ENCODE assay signal across 24 cellular contexts in genomic region chr18:64103979-64104378, GRCh38. TPM values are rescaled to one million over a fixed set of nuclear protein-coding genes. Genes with fewer than 3 reads are reported as not detected.
DNase-seq lines count a peak whose midpoint lies in the region; ATAC-seq, FAIRE-seq and TF ChIP-seq lines count a peak whose summit lies in the region.
"Had no signal": no experiment of that assay in that cellular context is flagged by ENCODE, and none has a peak within 500 bp of the region (broad histone marks: within the 10 kb centered on the region; RNA-seq: fewer than 3 reads in every experiment).

No MANE protein-coding gene starts in this region.

- no peaks in the 10 kb centered on the region for H3K36me3 ChIP-seq in GM12878 (ENCODE audit: control insufficient read depth in 2 of 2, insufficient read depth in 2 of 2, low read length in 1 of 2)
- no peaks in the 10 kb centered on the region for H3K36me3 ChIP-seq in trophoblast cell (ENCODE audit: control insufficient read depth in 1 of 2, insufficient read depth in 2 of 2, low read length in 2 of 2)
- no peaks in the 10 kb centered on the region for H3K36me3 ChIP-seq in WERI-Rb-1
- H3K36me3 ChIP-seq: stomach had no signal

- H3K23ac ChIP-seq in trophoblast cell (ENCODE audit: low read length) = no peak overlapping the region

- DNase-seq in NCI-H82 (lab: John Stamatoyannopoulos, UW) (peak; percentile 31), NCI-H82 treated with DMSO at 0.1 percent for 48 hours (lab: John Stamatoyannopoulos, UW; ENCODE audit: unreplicated experiment) (no peak), NAMALWA (ENCODE audit: low spot score) (peak; percentile 46), GM12878 (ENCODE audit: low read depth, low spot score) (no peak), trophoblast cell (peak; percentile 13 to 42), NCI-H2196 (lab: John Stamatoyannopoulos, UW; ENCODE audit: unreplicated experiment) (no peak), WERI-Rb-1 (no peak)
- no peak for DNase-seq in stimulated activated CD4-positive, alpha-beta T cell treated with anti-CD3 and anti-CD28 coated beads, Interleukin-15, amount 100 ng/mL, for 24 hours
- DNase-seq: activated CD4-positive, alpha-beta T cell treated with anti-CD3 and anti-CD28 coated beads for 4 hours; activated naive CD4-positive, alpha-beta T cell; aorta; CD4-positive, alpha-beta memory T cell; DMS79 treated with DMSO at 0.1 percent for 48 hours; effector memory CD8-positive, alpha-beta T cell; hypothalamus; left cardiac atrium; NCI-H1092; right cardiac atrium; Right ventricle myocardium superior; stomach had no signal

- BruUV-seq in GM12878 (replicated peaks; lab: Mats Ljungman, UMichigan) = no TSS peak

- no peak overlapping the region for H4K8ac ChIP-seq in trophoblast cell (ENCODE audit: low read depth, low read length)

- H3K4me2 ChIP-seq in GM12878 (ENCODE audit: control insufficient read depth, insufficient read depth) = no peak overlapping the region
- no peak overlapping the region for H3K4me2 ChIP-seq in trophoblast cell (ENCODE audit: low read length)

- H2AFZ ChIP-seq in GM12878 (ENCODE audit: control insufficient read depth, low read depth, low read length) (no peak overlapping the region), trophoblast cell (ENCODE audit: insufficient read depth, low read length, poor library complexity) (no peak overlapping the region)

- no peaks in the 10 kb centered on the region for H3K79me1 ChIP-seq in trophoblast cell (ENCODE audit: low read length)

- H3K79me2 ChIP-seq in GM12878 (ENCODE audit: control insufficient read depth, insufficient read depth, low read length) (no peaks in the 10 kb centered on the region), trophoblast cell (ENCODE audit: control insufficient read depth, insufficient read depth, low read length, poor library complexity) (no peaks in the 10 kb centered on the region)

- H3K9me3 ChIP-seq in GM12878 (replicated peaks; ENCODE audit: control insufficient read depth, insufficient read depth, low read length) (no peaks in the 10 kb centered on the region), trophoblast cell (ENCODE audit: insufficient read depth, low read depth, low read length) (no peaks in the 10 kb centered on the region), WERI-Rb-1 (ENCODE audit: severe bottlenecking) (no peaks in the 10 kb centered on the region)
- H3K9me3 ChIP-seq: stomach had no signal

- TF ChIP-seq CTCF in GM12878 (IDR thresholded peaks at IDR 0.05 in 2 of 3, conservative IDR thresholded peaks at IDR 0.05 in 1 of 3; ENCODE audit: control insufficient read depth in 2 of 3, extremely low read depth in 1 of 3, insufficient read depth in 1 of 3, low read depth in 3 of 3, low read length in 3 of 3) = peak in 1 of 3 experiments; percentile 16; a peak in 1 of 6 replicates
- no peak for TF ChIP-seq CTCF in WERI-Rb-1 (IDR thresholded peaks at IDR 0.05; ENCODE audit: low read depth, low read length)

- TF ChIP-seq POLR2A in GM12878 (IDR thresholded peaks at IDR 0.05; ENCODE audit: low read depth, low read length) = no peak

- no peak overlapping the region for H4K12ac ChIP-seq in trophoblast cell (ENCODE audit: low read depth, low read length)

- 0 out of 2 replicates have a peak, but pooled peaks have one; percentile 11 for TF ChIP-seq RAD21 in GM12878 (IDR thresholded peaks at IDR 0.05; ENCODE audit: insufficient read depth, low read depth, low read length)

- intact Hi-C loops in GM12878 (cut with micrococcal nuclease; ENCODE audit: unreplicated experiment) = no loop called here

- H3K27me3 ChIP-seq in GM12878 (replicated peaks in 1 of 2; ENCODE audit: control insufficient read depth in 2 of 2, insufficient read depth in 2 of 2, low read length in 1 of 2) (no peaks in the 10 kb centered on the region; a peak in 1 of 4 replicates), trophoblast cell (ENCODE audit: insufficient read depth, low read length) (no peaks in the 10 kb centered on the region), WERI-Rb-1 (ENCODE audit: insufficient read depth, low read depth, severe bottlenecking) (no peaks in the 10 kb centered on the region)
- H3K27me3 ChIP-seq: stomach had no signal

- no peak for ATAC-seq in GM12878
- ATAC-seq: effector memory CD8-positive, alpha-beta T cell; left cardiac atrium; right cardiac atrium had no signal

- SMC1A ChIA-PET in GM12878 (lab: Charles Lee; ENCODE audit: uncharacterized antibody, unreplicated experiment) = interaction anchor here (1.1 kb wide), 1 partner anchor 227 kb away, joined by 3 read pairs; no protein-coding TSS in a partner anchor

- no peak overlapping the region for H2AK5ac ChIP-seq in trophoblast cell (ENCODE audit: low read length)

- H4K91ac ChIP-seq in trophoblast cell (ENCODE audit: low read depth, low read length) = no peak overlapping the region

- TF ChIP-seq EP300 in GM12878 (IDR thresholded peaks at IDR 0.05; ENCODE audit: borderline replicate concordance in 1 of 2, control insufficient read depth in 1 of 2, low read depth in 2 of 2, low read length in 2 of 2) = no peak

- no peaks in the 10 kb centered on the region for H4K20me1 ChIP-seq in GM12878 (ENCODE audit: control insufficient read depth, insufficient read depth)

- no peak overlapping the region for H2BK120ac ChIP-seq in trophoblast cell (ENCODE audit: insufficient read depth, low read length, poor library complexity)

- no peak overlapping the region for H3K14ac ChIP-seq in trophoblast cell (ENCODE audit: low read length)

- H3K4ac ChIP-seq in trophoblast cell (ENCODE audit: low read depth, low read length) = no peak overlapping the region

- 61% methylated on average over 4 of the region's 4 CpGs for WGBS in GM12878 (ENCODE audit: insufficient coverage, insufficient replicate concordance, low lambda C conversion rate, missing lambda C conversion rate)
- WGBS in trophoblast cell (ENCODE audit: extremely low coverage, insufficient coverage, insufficient read length) = no CpG with 5 or more reads among the region's 4 CpGs

- H3K4me3 ChIP-seq in GM12878 (no peak overlapping the region), trophoblast cell (ENCODE audit: low read depth, low read length) (no peak overlapping the region), WERI-Rb-1 (ENCODE audit: low read depth, low read length) (no peak overlapping the region)
- H3K4me3 ChIP-seq: stomach had no signal

- FAIRE-seq in GM12878 (lab: Jason Lieb, UNC) = no peak

- H3K27ac ChIP-seq in GM12878 (ENCODE audit: control insufficient read depth, insufficient read depth) (no peak overlapping the region), trophoblast cell (ENCODE audit: low read depth, low read length) (no peak overlapping the region), WERI-Rb-1 (no peak overlapping the region)
- H3K27ac ChIP-seq: stomach had no signal

- H3K18ac ChIP-seq in trophoblast cell (ENCODE audit: low read length) = no peak overlapping the region

- H3K9ac ChIP-seq in GM12878 (ENCODE audit: control insufficient read depth, insufficient read depth, low read length) = no peak overlapping the region
- H3K9ac ChIP-seq in trophoblast cell (ENCODE audit: low read length) = no peak overlapping the region

- no peak overlapping the region for H2BK12ac ChIP-seq in trophoblast cell (ENCODE audit: low read length)

- no peaks in the 10 kb centered on the region; the same call in 1 of the 2 replicates for H3K4me1 ChIP-seq in GM12878 (ENCODE audit: control insufficient read depth, insufficient read depth, low read length)
- H3K4me1 ChIP-seq in trophoblast cell (ENCODE audit: control insufficient read depth in 1 of 2, insufficient read depth in 2 of 2, low read length in 2 of 2) = no peaks in the 10 kb centered on the region
- H3K4me1 ChIP-seq: stomach had no signal

- POLR2A ChIA-PET in GM12878 (lab: Charles Lee) = interaction anchor here (0.6 kb wide), 1 partner anchor 88 kb away, joined by 3 read pairs; no protein-coding TSS in a partner anchor

- H2BK5ac ChIP-seq in trophoblast cell (ENCODE audit: low read depth, low read length, poor library complexity) = no peak overlapping the region

- RAD21 ChIA-PET in GM12878 (lab: Charles Lee; ENCODE audit: unreplicated experiment) = interaction anchor here (1.2 to 1.8 kb wide), 2 partner anchors 70 to 306 kb away, joined by 3 to 10 read pairs; no protein-coding TSS in a partner anchor

- in situ Hi-C loops in GM12878 (cut with MboI) = no loop called here

- CTCF ChIA-PET in GM12878 (lab: Yijun Ruan, JAX) = interaction anchor here (0.8 to 1.0 kb wide), 2 partner anchors 226 to 305 kb away, joined by 3 to 6 read pairs; no protein-coding TSS in a partner anchor

TF ChIP-seq in GM12878, 131 proteins besides CTCF, POLR2A, EP300 and RAD21:
- TF ChIP-seq ZZZ3 (IDR thresholded peaks at IDR 0.05; ENCODE audit: control insufficient read depth, insufficient read length, low read depth) = no peak
- TF ChIP-seq SMC3 (IDR thresholded peaks at IDR 0.05; ENCODE audit: borderline replicate concordance, low read length) = peak; percentile 2; the same call in 1 of the 2 replicates

RNA-seq across cellular contexts. Expression of gene LINC00305, which starts 44.9 kb away (rescaled TPM):
- not detected in 2 replicates for total RNA-seq in GM12878 (2013; cell fraction: nucleolus; rRNA removed)
- 0.49 TPM in 1 of 2 replicates, not detected in the other for total RNA-seq in GM12878 (2014; rRNA removed)
- total RNA-seq in GM12878 (2014; rRNA removed; fragmentation: Illumina TruSeq; extraction: Trizol) = not detected in 2 replicates
- not detected in 2 replicates for total RNA-seq in GM12878 (2021)
- polyA plus RNA-seq in GM12878 (2011; ENCODE audit: low read depth) = not detected
- polyA plus RNA-seq in GM12878 (2011; rRNA removed) = 19.4 and 30.7 TPM in 2 replicates
- 2.8 and 3.8 TPM in 2 replicates for polyA plus RNA-seq in GM12878 (2011; cell fraction: cytosol; rRNA removed)
- 9.2 and 10.1 TPM in 2 replicates for polyA plus RNA-seq in GM12878 (2011; cell fraction: nucleus; rRNA removed)
- not detected in 2 replicates for polyA plus RNA-seq in GM12878 (2012)
- polyA plus RNA-seq in GM12878 (2014; fragmentation: Illumina TruSeq; extraction: Trizol) = not detected in 2 replicates
- under 1 TPM; 0.11 to 0.26 TPM for polyA plus RNA-seq in GM12878 (2014; fragmentation: Nextera tagmentation; extraction: Ambion mirVana)
- polyA plus RNA-seq in GM12878 (2014; rRNA removed) = not detected in 2 replicates
- not detected for polyA plus RNA-seq in GM12878 (2016; fragmentation: Nextera tagmentation; extraction: Ambion mirVana)
- 1.7 and 1.9 TPM in 2 replicates for polyA minus RNA-seq in GM12878 (2011; rRNA and poly(A)+ RNA removed)
- not detected in 2 replicates for polyA minus RNA-seq in GM12878 (2011; cell fraction: cytosol; rRNA and poly(A)+ RNA removed)
- 0.86 TPM in 1 of 2 replicates, not detected in the other for polyA minus RNA-seq in GM12878 (2011; cell fraction: nucleus; rRNA and poly(A)+ RNA removed)
- not detected in 2 replicates for polyA plus RNA-seq in trophoblast cell (2013)
- total RNA-seq: A172; aorta; CD4-positive, alpha-beta memory T cell; left cardiac atrium; mononuclear cell; right cardiac atrium; Right ventricle myocardium superior; stomach; urinary bladder had no signal
- polyA plus RNA-seq: aorta; CD4-positive, alpha-beta memory T cell; IgD-negative memory B cell; right cardiac atrium; stomach; urinary bladder had no signal

Comparison
In these comparisons a context has a peak if more than half of its experiments do, and no peak if none do; other contexts are left out.
1. DNase-seq: peak in NCI-H82 (single experiment), NAMALWA (single experiment) and trophoblast cell (2 of 2); none in NCI-H82 treated with DMSO at 0.1 percent for 48 hours (single experiment), GM12878 (single experiment), NCI-H2196 (single experiment), WERI-Rb-1 (single experiment) and stimulated activated CD4-positive, alpha-beta T cell treated with anti-CD3 and anti-CD28 coated beads, Interleukin-15, amount 100 ng/mL, for 24 hours (single experiment).